In the genomic region with DNA sequence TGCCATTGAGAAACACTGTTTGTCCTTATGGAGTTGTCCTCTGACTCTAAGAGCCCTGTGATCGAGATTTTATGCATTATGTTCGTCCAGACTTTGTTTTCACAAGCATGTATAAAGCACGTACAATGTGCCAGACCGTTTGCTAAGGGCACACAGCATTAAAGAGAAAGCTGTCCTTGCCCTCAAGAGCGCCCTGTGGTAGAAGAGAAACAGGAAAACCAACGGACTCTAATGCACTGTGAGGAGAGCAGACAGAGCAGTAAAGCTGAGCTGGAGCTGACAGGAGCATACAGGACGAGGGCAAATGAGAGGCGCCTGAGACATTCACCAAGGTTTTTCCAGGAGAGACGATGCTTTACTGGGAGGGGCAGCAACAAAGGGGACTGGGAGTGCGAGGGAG, we compare ENCODE assay signal across 16 cellular contexts.
DNase-seq lines count a peak whose midpoint lies in the region; ATAC-seq and TF ChIP-seq lines count a peak whose summit lies in the region.
"Had no signal": no experiment of that assay in that cellular context is flagged by ENCODE, and none has a peak within 500 bp of the region (broad histone marks: within the 10 kb centered on the region; RNA-seq: fewer than 3 reads in every experiment).

No MANE protein-coding gene starts in this region.

- H3K4me1 ChIP-seq in gastroesophageal sphincter: peaks cover 3 to 32% (median 9%) of the 10 kb centered on the region in 3 donors
- H3K4me1 ChIP-seq in subcutaneous abdominal adipose tissue (ENCODE audit: control insufficient read depth in 5 of 5, insufficient read depth in 5 of 5, low read length in 5 of 5): peaks cover 0 to 69% (median 26%) of the 10 kb centered on the region in 5 donors
- H3K4me1 ChIP-seq in Karpas-422 (ENCODE audit: low read length): no peaks in the 10 kb centered on the region

- POLR2A ChIA-PET in activated CD4-positive, alpha-beta memory T cell treated with anti-CD3 and anti-CD28 coated beads, Interleukin-2, amount 10 ng/mL, durations not matched to agents 7 days and 5 days (lab: Charles Lee): no interaction called here
- POLR2A ChIA-PET in activated CD4-positive, alpha-beta memory T cell treated with anti-CD3 and anti-CD28 coated beads for 36 hours (lab: Charles Lee): no interaction called here

- H3K9ac ChIP-seq in subcutaneous abdominal adipose tissue (ENCODE audit: low read length in 5 of 5) (no peak overlapping the region), Karpas-422 (ENCODE audit: low read length) (no peak overlapping the region)

- intact Hi-C loops in activated CD4-positive, alpha-beta memory T cell treated with anti-CD3 and anti-CD28 coated beads for 36 hours (cut with micrococcal nuclease): no loop called here

- H3K27ac ChIP-seq in gastroesophageal sphincter (peak overlapping the region in 3 of 4 donors; percentile 53 to 74 (median 68)), subcutaneous abdominal adipose tissue (ENCODE audit: low read depth, low read length) (no peak overlapping the region), Karpas-422 (ENCODE audit: low read length) (no peak overlapping the region)
- H3K27ac ChIP-seq: SJCRH30 had no signal

- ATAC-seq in HG03196 (IDR thresholded peaks at IDR 0.05; ENCODE audit: unreplicated experiment) (peak; percentile 56), gastroesophageal sphincter (no peak)

- H3K36me3 Mint-ChIP-seq in activated CD4-positive, alpha-beta memory T cell treated with anti-CD3 and anti-CD28 coated beads, Interleukin-2, amount 10 ng/mL, durations not matched to agents 7 days and 5 days (ENCODE audit: low read depth): no peaks in the 10 kb centered on the region
- H3K36me3 Mint-ChIP-seq in activated CD4-positive, alpha-beta memory T cell treated with anti-CD3 and anti-CD28 coated beads for 36 hours: no peaks in the 10 kb centered on the region
- H3K36me3 Mint-ChIP-seq: IgD-negative memory B cell had no signal

- no peak for TF ChIP-seq EP300 in gastroesophageal sphincter (IDR thresholded peaks at IDR 0.05)

- H3K4me3 Mint-ChIP-seq in activated CD4-positive, alpha-beta memory T cell treated with anti-CD3 and anti-CD28 coated beads, Interleukin-2, amount 10 ng/mL, durations not matched to agents 7 days and 5 days: peak overlapping the region; percentile 9
- H3K4me3 Mint-ChIP-seq in activated CD4-positive, alpha-beta memory T cell treated with anti-CD3 and anti-CD28 coated beads for 36 hours: no peak overlapping the region
- H3K4me3 Mint-ChIP-seq: IgD-negative memory B cell, neural crest cell had no signal

- no peak overlapping the region for H2AFZ ChIP-seq in Karpas-422 (ENCODE audit: low read length)

- WGBS in gastroesophageal sphincter (ENCODE audit: low coverage in 1 of 2), 2 donors: 69 to 81% methylated on average over 4 to 9 of the region's 10 CpGs

- no peak for TF ChIP-seq CTCF in gastroesophageal sphincter (IDR thresholded peaks at IDR 0.05)

- no peak for TF ChIP-seq POLR2A in gastroesophageal sphincter (IDR thresholded peaks at IDR 0.05)

- no peak for DNase-seq in activated CD4-positive, alpha-beta memory T cell treated with anti-CD3 and anti-CD28 coated beads, Interleukin-2, amount 10 ng/mL, durations not matched to agents 7 days and 5 days
- DNase-seq in activated CD4-positive, alpha-beta memory T cell treated with anti-CD3 and anti-CD28 coated beads for 36 hours: no peak
- DNase-seq in Karpas-422 (no peak), NCI-H2196 treated with DMSO at 0.1 percent for 48 hours (lab: John Stamatoyannopoulos, UW; ENCODE audit: unreplicated experiment) (no peak)
- no peak for DNase-seq in activated CD4-positive, alpha-beta T cell treated with anti-CD3 and anti-CD28 coated beads for 48 hours
- DNase-seq: activated CD4-positive, alpha-beta T cell treated with anti-CD3 and anti-CD28 coated beads, Interleukin-2, amount 50 U/mL, for 4 hours; amniotic stem cell; GF-D8; SJCRH30; stimulated activated CD4-positive, alpha-beta T cell treated with anti-CD3 and anti-CD28 coated beads, Interleukin-2, amount 100 ng/mL, for 24 hours; substantia nigra had no signal

- no peaks in the 10 kb centered on the region for H3K4me1 Mint-ChIP-seq in activated CD4-positive, alpha-beta memory T cell treated with anti-CD3 and anti-CD28 coated beads, Interleukin-2, amount 10 ng/mL, durations not matched to agents 7 days and 5 days
- H3K4me1 Mint-ChIP-seq in activated CD4-positive, alpha-beta memory T cell treated with anti-CD3 and anti-CD28 coated beads for 36 hours (ENCODE audit: low read depth): no peaks in the 10 kb centered on the region

- H3K36me3 ChIP-seq in gastroesophageal sphincter (peaks cover 0 to 16% of the 10 kb centered on the region in 2 donors), subcutaneous abdominal adipose tissue (ENCODE audit: control insufficient read depth in 5 of 5, insufficient read depth in 5 of 5, low read length in 5 of 5) (peaks cover 0 to 9% (median 3%) of the 10 kb centered on the region in 5 donors), Karpas-422 (ENCODE audit: insufficient read depth, low read length) (no peaks in the 10 kb centered on the region)

- CTCF ChIA-PET in activated CD4-positive, alpha-beta memory T cell treated with anti-CD3 and anti-CD28 coated beads, Interleukin-2, amount 10 ng/mL, durations not matched to agents 7 days and 5 days (lab: Charles Lee): no interaction called here
- CTCF ChIA-PET in activated CD4-positive, alpha-beta memory T cell treated with anti-CD3 and anti-CD28 coated beads for 36 hours (lab: Charles Lee): interaction anchor here (2.2 kb wide), 1 partner anchor 10 kb away, joined by 7 read pairs; no protein-coding TSS in a partner anchor

- no peak overlapping the region for H3K27ac Mint-ChIP-seq in activated CD4-positive, alpha-beta memory T cell treated with anti-CD3 and anti-CD28 coated beads, Interleukin-2, amount 10 ng/mL, durations not matched to agents 7 days and 5 days
- H3K27ac Mint-ChIP-seq in activated CD4-positive, alpha-beta memory T cell treated with anti-CD3 and anti-CD28 coated beads for 36 hours: no peak overlapping the region
- H3K27ac Mint-ChIP-seq: IgD-negative memory B cell had no signal

- H3K27me3 Mint-ChIP-seq in activated CD4-positive, alpha-beta memory T cell treated with anti-CD3 and anti-CD28 coated beads, Interleukin-2, amount 10 ng/mL, durations not matched to agents 7 days and 5 days: peaks cover 6% of the 10 kb centered on the region
- peaks cover 18% of the 10 kb centered on the region for H3K27me3 Mint-ChIP-seq in activated CD4-positive, alpha-beta memory T cell treated with anti-CD3 and anti-CD28 coated beads for 36 hours

- no peaks in the 10 kb centered on the region for H4K20me1 ChIP-seq in Karpas-422 (ENCODE audit: insufficient read depth, low read depth, low read length)

- H3K9me3 Mint-ChIP-seq in activated CD4-positive, alpha-beta memory T cell treated with anti-CD3 and anti-CD28 coated beads, Interleukin-2, amount 10 ng/mL, durations not matched to agents 7 days and 5 days: no peaks in the 10 kb centered on the region
- no peaks in the 10 kb centered on the region for H3K9me3 Mint-ChIP-seq in activated CD4-positive, alpha-beta memory T cell treated with anti-CD3 and anti-CD28 coated beads for 36 hours

- H3K4me3 ChIP-seq in gastroesophageal sphincter (no peak overlapping the region), subcutaneous abdominal adipose tissue (ENCODE audit: low read depth in 1 of 5, low read length in 5 of 5) (peak overlapping the region in 3 of 5 donors; percentile 23 to 27 (median 24)), Karpas-422 (ENCODE audit: low read length) (no peak overlapping the region)
- H3K4me3 ChIP-seq: SJCRH30 had no signal

- H3K27me3 ChIP-seq in gastroesophageal sphincter (no peaks in the 10 kb centered on the region), subcutaneous abdominal adipose tissue (ENCODE audit: control insufficient read depth in 5 of 5, insufficient read depth in 4 of 5, low read length in 5 of 5) (no peaks in the 10 kb centered on the region), Karpas-422 (ENCODE audit: low read length) (no peaks in the 10 kb centered on the region)
- H3K27me3 ChIP-seq: SJCRH30 had no signal

- H3K79me2 ChIP-seq in Karpas-422 (ENCODE audit: low read length): no peaks in the 10 kb centered on the region

- no peaks in the 10 kb centered on the region for H3K9me2 ChIP-seq in Karpas-422 (replicated peaks; ENCODE audit: insufficient read depth, low read length)

- H3K9me3 ChIP-seq in gastroesophageal sphincter (no peaks in the 10 kb centered on the region), subcutaneous abdominal adipose tissue (ENCODE audit: control insufficient read depth in 5 of 5, low read length in 5 of 5) (no peaks in the 10 kb centered on the region), Karpas-422 (ENCODE audit: low read length) (no peaks in the 10 kb centered on the region)
- H3K9me3 ChIP-seq: SJCRH30 had no signal

- H3K4me2 ChIP-seq in Karpas-422 (ENCODE audit: low read depth, low read length, poor library complexity, severe bottlenecking): no peak overlapping the region

Comparison
In these comparisons a context has a peak if more than half of its experiments do, and no peak if none do; other contexts are left out.
1. H3K27ac ChIP-seq: peak in gastroesophageal sphincter (3 of 4); none in subcutaneous abdominal adipose tissue (single experiment) and Karpas-422 (single experiment).
2. H3K4me3 ChIP-seq: peak in subcutaneous abdominal adipose tissue (3 of 5); none in gastroesophageal sphincter (0 of 2) and Karpas-422 (single experiment).